ENCODE assay signal across 18 cellular contexts in genomic region chr12:131672941-131673330, GRCh38.
"Had no signal": no experiment of that assay in that cellular context is flagged by ENCODE, and none has a peak within 500 bp of the region (broad histone marks: within the 10 kb centered on the region; RNA-seq: fewer than 3 reads in every experiment).

No MANE protein-coding gene starts in this region.

- H3K9me3 Mint-ChIP-seq: activated CD4-positive, alpha-beta T cell treated with anti-CD3 and anti-CD28 coated beads, Interleukin-2, amount 10 ng/mL, durations not matched to agents 24 days and 14 days; activated naive CD4-positive, alpha-beta T cell treated with anti-CD3 and anti-CD28 coated beads, Interleukin-2, amount 50 U/mL, for 72 hours; activated T-helper 1 cell treated with anti-CD3 and anti-CD28 coated beads, Interleukin-12 subunit alpha, Interleukin-12 subunit beta, Interleukin-2, Interleukin-4 antibody, amounts not matched to agents 30 ng/mL and 10 ng/mL and 1 ng/mL, durations not matched to agents 14 hours and 24 hours and 36 hours had no signal

- H3K27ac Mint-ChIP-seq: activated CD4-positive, alpha-beta memory T cell treated with anti-CD3 and anti-CD28 coated beads, Interleukin-2, amount 10 ng/mL, durations not matched to agents 7 days and 5 days; activated CD4-positive, alpha-beta T cell treated with anti-CD3 and anti-CD28 coated beads, Interleukin-2, amount 10 ng/mL, durations not matched to agents 24 days and 14 days; activated CD8-positive, alpha-beta memory T cell treated with anti-CD3 and anti-CD28 coated beads, Interleukin-2, amount 10 ng/mL, durations not matched to agents 7 days and 5 days; activated naive CD4-positive, alpha-beta T cell treated with anti-CD3 and anti-CD28 coated beads, Interleukin-2, amount 50 U/mL, for 72 hours; activated T-helper 1 cell treated with anti-CD3 and anti-CD28 coated beads, Interleukin-12 subunit alpha, Interleukin-12 subunit beta, Interleukin-2, Interleukin-4 antibody, amounts not matched to agents 30 ng/mL and 10 ng/mL and 1 ng/mL, durations not matched to agents 14 hours and 24 hours and 36 hours; memory B cell; nephron had no signal

- ATAC-seq: activated CD4-positive, CD25-positive, alpha-beta regulatory T cell treated with anti-CD3 and anti-CD28 coated beads, Interleukin-2, amount 50 U/mL, for 24 hours; activated CD8-positive, alpha-beta memory T cell treated with anti-CD3 and anti-CD28 coated beads, Interleukin-2, amount 10 ng/mL, durations not matched to agents 7 days and 5 days; activated naive CD4-positive, alpha-beta T cell treated with anti-CD3 and anti-CD28 coated beads, Interleukin-2, amount 50 U/mL, for 72 hours; esophagus mucosa had no signal

- H3K4me3 Mint-ChIP-seq: activated CD4-positive, alpha-beta memory T cell treated with anti-CD3 and anti-CD28 coated beads, Interleukin-2, amount 10 ng/mL, durations not matched to agents 7 days and 5 days; activated CD4-positive, alpha-beta T cell treated with anti-CD3 and anti-CD28 coated beads, Interleukin-2, amount 10 ng/mL, durations not matched to agents 24 days and 14 days; activated CD8-positive, alpha-beta memory T cell treated with anti-CD3 and anti-CD28 coated beads, Interleukin-2, amount 10 ng/mL, durations not matched to agents 7 days and 5 days; activated T-helper 1 cell treated with anti-CD3 and anti-CD28 coated beads, Interleukin-12 subunit alpha, Interleukin-12 subunit beta, Interleukin-2, Interleukin-4 antibody, amounts not matched to agents 30 ng/mL and 10 ng/mL and 1 ng/mL, durations not matched to agents 14 hours and 24 hours and 36 hours; memory B cell; nephron had no signal

- H3K4me1 Mint-ChIP-seq: activated CD4-positive, alpha-beta memory T cell treated with anti-CD3 and anti-CD28 coated beads, Interleukin-2, amount 10 ng/mL, durations not matched to agents 7 days and 5 days; activated CD4-positive, alpha-beta T cell treated with anti-CD3 and anti-CD28 coated beads, Interleukin-2, amount 10 ng/mL, durations not matched to agents 24 days and 14 days; activated CD8-positive, alpha-beta memory T cell treated with anti-CD3 and anti-CD28 coated beads, Interleukin-2, amount 10 ng/mL, durations not matched to agents 7 days and 5 days; memory B cell had no signal

- H3K36me3 Mint-ChIP-seq: activated CD8-positive, alpha-beta memory T cell treated with anti-CD3 and anti-CD28 coated beads, Interleukin-2, amount 10 ng/mL, durations not matched to agents 7 days and 5 days; activated naive CD4-positive, alpha-beta T cell treated with anti-CD3 and anti-CD28 coated beads, Interleukin-2, amount 50 U/mL, for 72 hours had no signal

- DNase-seq: activated CD4-positive, alpha-beta memory T cell treated with anti-CD3 and anti-CD28 coated beads, Interleukin-2, amount 10 ng/mL, durations not matched to agents 7 days and 5 days; activated CD4-positive, alpha-beta T cell treated with anti-CD3 and anti-CD28 coated beads, Interleukin-2, amount 10 ng/mL, durations not matched to agents 24 days and 14 days; activated CD8-positive, alpha-beta memory T cell treated with anti-CD3 and anti-CD28 coated beads, Interleukin-2, amount 10 ng/mL, durations not matched to agents 7 days and 5 days; brain microvascular endothelial cell; caudate nucleus; dermis blood vessel endothelial cell; effector memory CD4-positive, alpha-beta T cell; foreskin melanocyte; occipital lobe; sigmoid colon; stimulated activated CD4-positive, alpha-beta T cell treated with anti-CD3 and anti-CD28 coated beads, Interleukin-2, amount 100 ng/mL, for 48 hours; stimulated activated naive CD4-positive, alpha-beta T cell had no signal
